In the genomic region with DNA sequence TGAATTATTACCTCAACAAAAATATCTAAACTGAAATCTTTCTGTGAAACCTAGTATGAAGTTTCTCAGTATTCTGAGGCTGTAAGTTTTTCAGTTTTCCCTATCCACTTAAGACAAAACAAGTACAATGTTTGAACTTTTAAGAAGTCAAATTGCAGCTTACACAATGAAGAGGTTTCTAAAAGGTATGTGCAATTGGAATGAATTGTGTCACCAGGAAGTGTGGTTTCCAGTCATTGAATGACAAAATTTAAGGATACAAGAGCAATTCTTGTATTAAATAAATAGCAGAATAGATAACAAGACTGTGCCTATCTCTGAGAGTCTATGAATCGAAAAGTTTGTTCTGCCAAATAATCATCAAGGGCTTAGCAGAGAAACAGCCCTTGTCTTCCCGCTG, we compare ENCODE assay signal across 22 cellular contexts.
"Had no signal": no experiment of that assay in that cellular context is flagged by ENCODE, and none has a peak within 500 bp of the region (broad histone marks: within the 10 kb centered on the region; RNA-seq: fewer than 3 reads in every experiment).

No MANE protein-coding gene starts in this region.

- H3K9me3 ChIP-seq: esophagus muscularis mucosa, heart right ventricle, lower lobe of right lung, prostate gland, right atrium auricular region, sigmoid colon, spleen, thoracic aorta, tibial nerve, upper lobe of left lung had no signal

- ATAC-seq: heart right ventricle; left ventricle myocardium superior; lower lobe of right lung; naive thymus-derived CD8-positive, alpha-beta T cell; stimulated activated memory B cell treated with anti-CD40 and anti-IgM and Interleukin-4, amounts not matched to agents 10 μg/mL and 1 μg/mL and 100 μg/mL, for 72 hours had no signal

- H3K27me3 ChIP-seq: esophagus muscularis mucosa, heart right ventricle, right atrium auricular region, sigmoid colon, spleen, tibial nerve, upper lobe of left lung had no signal

- DNase-seq: cerebellar nuclear complex; effector CD8-positive, alpha-beta T cell; foreskin melanocyte; glutamatergic neuron; heart right ventricle; kidney; left ventricle myocardium superior; lower lobe of right lung; naive thymus-derived CD8-positive, alpha-beta T cell; nephron progenitor cell; nucleus accumbens; sigmoid colon; spleen; stimulated activated CD4-positive, alpha-beta T cell treated with anti-CD3 and anti-CD28 coated beads, Interleukin-4, amount 100 ng/mL, for 4 hours; upper lobe of left lung had no signal

- H3K36me3 ChIP-seq: esophagus muscularis mucosa, heart right ventricle, lower lobe of right lung, prostate gland, right atrium auricular region, sigmoid colon, spleen, thoracic aorta, tibial nerve, upper lobe of left lung had no signal

- H3K4me1 ChIP-seq: esophagus muscularis mucosa, prostate gland, right atrium auricular region, sigmoid colon, spleen, tibial nerve had no signal

- H3K27ac ChIP-seq: esophagus muscularis mucosa, heart right ventricle, lower lobe of right lung, prostate gland, right atrium auricular region, sigmoid colon, skin epidermis, spleen, thoracic aorta, tibial nerve, upper lobe of left lung had no signal

- H3K4me3 ChIP-seq: esophagus muscularis mucosa, heart right ventricle, lower lobe of right lung, prostate gland, right atrium auricular region, sigmoid colon, skin epidermis, spleen, thoracic aorta, tibial nerve, upper lobe of left lung had no signal
